Comparison of ENCODE assay signal across 14 cellular contexts in the genomic region with DNA sequence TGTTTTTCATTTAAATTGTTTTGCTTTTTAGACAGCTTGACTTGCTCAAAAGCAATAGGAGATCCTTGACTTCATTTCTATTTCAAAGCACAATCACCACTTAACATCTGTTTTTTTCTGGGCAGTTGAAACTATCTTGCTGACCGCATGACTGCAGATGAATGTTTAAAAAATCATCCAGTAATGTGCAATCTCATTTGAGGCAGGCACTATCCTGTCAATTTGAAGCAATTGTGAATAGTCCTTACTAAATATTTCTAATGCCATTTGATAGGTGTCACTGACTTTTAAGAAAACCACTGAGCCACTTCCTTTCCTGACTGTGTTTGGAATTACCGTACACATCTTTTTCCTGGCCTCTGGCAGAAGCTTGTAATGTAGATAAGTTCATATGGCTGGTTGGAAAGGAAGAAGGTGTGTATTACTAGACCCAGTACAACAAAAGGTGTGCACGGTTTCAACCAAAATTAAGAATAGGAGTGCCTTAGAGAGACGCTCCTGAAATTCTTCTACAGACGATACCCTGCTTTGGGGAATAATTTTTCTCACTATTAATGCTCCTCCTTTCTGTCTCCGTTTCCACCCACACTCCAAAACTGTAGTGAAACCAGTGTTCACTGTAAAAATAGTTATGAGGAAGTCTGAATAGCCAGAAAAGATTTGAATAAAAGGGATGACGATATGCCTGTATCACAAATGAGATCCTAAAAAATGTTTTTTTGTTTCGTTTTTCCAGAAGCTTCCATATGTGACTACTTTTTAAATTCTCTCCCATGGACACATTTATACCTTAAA.
DNase-seq lines count a peak whose midpoint lies in the region; ATAC-seq, FAIRE-seq and TF ChIP-seq lines count a peak whose summit lies in the region.
"Had no signal": no experiment of that assay in that cellular context is flagged by ENCODE, and none has a peak within 500 bp of the region (broad histone marks: within the 10 kb centered on the region; RNA-seq: fewer than 3 reads in every experiment).

No MANE protein-coding gene starts in this region.

- BruUV-seq in GM12878 (replicated peaks; lab: Mats Ljungman, UMichigan), result no TSS peak

- TF ChIP-seq CTCF in GM12878 (IDR thresholded peaks at IDR 0.05 in 2 of 3, conservative IDR thresholded peaks at IDR 0.05 in 1 of 3; ENCODE audit: control insufficient read depth in 2 of 3, extremely low read depth in 1 of 3, insufficient read depth in 1 of 3, low read depth in 3 of 3, low read length in 3 of 3), result no peak
- no peak for TF ChIP-seq CTCF in left lung (IDR thresholded peaks at IDR 0.05)
- TF ChIP-seq CTCF in omental fat pad (IDR thresholded peaks at IDR 0.05), result no peak
- no peak for TF ChIP-seq CTCF in lower lobe of right lung (IDR thresholded peaks at IDR 0.05)

- peak; percentile 61 for FAIRE-seq in GM12878 (lab: Jason Lieb, UNC)
- FAIRE-seq: GM18507 had no signal

- ATAC-seq in GM12878 (no peak), left lung (peak; percentile 32), omental fat pad (ENCODE audit: low FRiP score) (no peak), lower lobe of right lung (no peak)
- ATAC-seq: upper lobe of right lung had no signal

- WGBS in GM12878 (ENCODE audit: insufficient coverage, insufficient replicate concordance, low lambda C conversion rate, missing lambda C conversion rate), result 3% methylated on average over 8 of the region's 8 CpGs

- in situ Hi-C loops in GM12878 (cut with MboI), result no loop called here

- H3K27me3 ChIP-seq in GM12878 (replicated peaks in 1 of 2; ENCODE audit: control insufficient read depth in 2 of 2, insufficient read depth in 2 of 2, low read length in 1 of 2), result no peaks in the 10 kb centered on the region
- H3K27me3 ChIP-seq in left lung, result no peaks in the 10 kb centered on the region
- no peaks in the 10 kb centered on the region for H3K27me3 ChIP-seq in lower lobe of right lung (ENCODE audit: low read depth)
- H3K27me3 ChIP-seq: upper lobe of right lung had no signal

- intact Hi-C loops in GM12878 (cut with micrococcal nuclease; ENCODE audit: unreplicated experiment), result no loop called here
- intact Hi-C loops in left lung (cut with DNase I), result no loop called here
- intact Hi-C loops in lower lobe of right lung (cut with DNase I), result no loop called here

- no peaks in the 10 kb centered on the region for H3K9me3 ChIP-seq in GM12878 (replicated peaks; ENCODE audit: control insufficient read depth, insufficient read depth, low read length)
- no peaks in the 10 kb centered on the region for H3K9me3 ChIP-seq in left lung
- H3K9me3 ChIP-seq in lower lobe of right lung, result no peaks in the 10 kb centered on the region
- H3K9me3 ChIP-seq: left ventricle myocardium inferior, upper lobe of right lung had no signal

- H2AFZ ChIP-seq in GM12878 (ENCODE audit: control insufficient read depth, low read depth, low read length), result no peak overlapping the region

- no peak for TF ChIP-seq POLR2A in GM12878 (IDR thresholded peaks at IDR 0.05; ENCODE audit: low read depth, low read length)

- RAD21 ChIA-PET in GM12878 (lab: Charles Lee; ENCODE audit: unreplicated experiment), result no interaction called here

- TF ChIP-seq EP300 in GM12878 (IDR thresholded peaks at IDR 0.05; ENCODE audit: borderline replicate concordance in 1 of 2, control insufficient read depth in 1 of 2, low read depth in 2 of 2, low read length in 2 of 2), result no peak

- SMC1A ChIA-PET in GM12878 (lab: Charles Lee; ENCODE audit: uncharacterized antibody, unreplicated experiment), result no interaction called here

- H3K4me2 ChIP-seq in GM12878 (ENCODE audit: control insufficient read depth, insufficient read depth), result peak overlapping the region; percentile 17; the same call in 1 of the 2 replicates

- POLR2A ChIA-PET in GM12878 (lab: Charles Lee), result no interaction called here

- TF ChIP-seq RAD21 in GM12878 (IDR thresholded peaks at IDR 0.05; ENCODE audit: insufficient read depth, low read depth, low read length), result no peak

- H3K4me1 ChIP-seq in GM12878 (ENCODE audit: control insufficient read depth, insufficient read depth, low read length), result no peaks in the 10 kb centered on the region
- peaks cover 0 to 5% of the 10 kb centered on the region in 2 donors for H3K4me1 ChIP-seq in left lung
- no peaks in the 10 kb centered on the region for H3K4me1 ChIP-seq in lower lobe of right lung
- H3K4me1 ChIP-seq: left ventricle myocardium inferior, upper lobe of right lung had no signal

- peak; percentile 17 for DNase-seq in Daoy (ENCODE audit: low read depth)
- DNase-seq in LHCN-M2 (ENCODE audit: low read depth), result peak; percentile 93
- no peak for DNase-seq in GM12878 (ENCODE audit: low read depth, low spot score)
- DNase-seq in left lung, result no peak
- no peak for DNase-seq in NCI-H146 (lab: John Stamatoyannopoulos, UW)
- no peak for DNase-seq in omental fat pad (ENCODE audit: low spot score)
- no peak for DNase-seq in superior temporal gyrus (ENCODE audit: extremely low spot score)
- no peak for DNase-seq in lower lobe of right lung
- DNase-seq: activated CD8-positive, alpha-beta memory T cell treated with anti-CD3 and anti-CD28 coated beads for 24 hours; CD8-positive, alpha-beta memory T cell; left ventricle myocardium inferior; upper lobe of right lung had no signal

- no peaks in the 10 kb centered on the region for H3K79me2 ChIP-seq in GM12878 (ENCODE audit: control insufficient read depth, insufficient read depth, low read length)

- H3K4me3 ChIP-seq in GM12878 (no peak overlapping the region), left lung (no peak overlapping the region), lower lobe of right lung (no peak overlapping the region)
- H3K4me3 ChIP-seq: left ventricle myocardium inferior, SK-N-MC, upper lobe of right lung had no signal

- H4K20me1 ChIP-seq in GM12878 (ENCODE audit: control insufficient read depth, insufficient read depth), result no peaks in the 10 kb centered on the region

- no peak overlapping the region for H3K9ac ChIP-seq in GM12878 (ENCODE audit: control insufficient read depth, insufficient read depth, low read length)

- CTCF ChIA-PET in GM12878 (lab: Yijun Ruan, JAX), result no interaction called here

- no peak overlapping the region for H3K27ac ChIP-seq in GM12878 (ENCODE audit: control insufficient read depth, insufficient read depth)
- peak overlapping the region in 1 of 2 donors; percentile 16 for H3K27ac ChIP-seq in left lung
- no peak overlapping the region for H3K27ac ChIP-seq in lower lobe of right lung
- H3K27ac ChIP-seq: left ventricle myocardium inferior, SK-N-MC, upper lobe of right lung had no signal

- no peaks in the 10 kb centered on the region for H3K36me3 ChIP-seq in GM12878 (ENCODE audit: control insufficient read depth in 2 of 2, insufficient read depth in 2 of 2, low read length in 1 of 2)
- H3K36me3 ChIP-seq in left lung, result no peaks in the 10 kb centered on the region
- no peaks in the 10 kb centered on the region for H3K36me3 ChIP-seq in lower lobe of right lung
- H3K36me3 ChIP-seq: left ventricle myocardium inferior, upper lobe of right lung had no signal

TF ChIP-seq in GM12878, 131 proteins besides CTCF, POLR2A, EP300 and RAD21:
- TF ChIP-seq SPI1 (IDR thresholded peaks at IDR 0.05; ENCODE audit: borderline replicate concordance, insufficient read depth, low read depth, low read length) (peak; percentile 9; the same call in 1 of the 2 replicates), MEF2B (IDR thresholded peaks at IDR 0.05; ENCODE audit: partially characterized antibody, poor library complexity, severe bottlenecking) (no peak), BHLHE40 (IDR thresholded peaks at IDR 0.05; ENCODE audit: borderline replicate concordance in 1 of 2, low read depth in 2 of 2, low read length in 1 of 2) (no peak), GABPA (IDR thresholded peaks at IDR 0.05; ENCODE audit: low read depth) (no peak)
- TF ChIP-seq, protein P1, sequence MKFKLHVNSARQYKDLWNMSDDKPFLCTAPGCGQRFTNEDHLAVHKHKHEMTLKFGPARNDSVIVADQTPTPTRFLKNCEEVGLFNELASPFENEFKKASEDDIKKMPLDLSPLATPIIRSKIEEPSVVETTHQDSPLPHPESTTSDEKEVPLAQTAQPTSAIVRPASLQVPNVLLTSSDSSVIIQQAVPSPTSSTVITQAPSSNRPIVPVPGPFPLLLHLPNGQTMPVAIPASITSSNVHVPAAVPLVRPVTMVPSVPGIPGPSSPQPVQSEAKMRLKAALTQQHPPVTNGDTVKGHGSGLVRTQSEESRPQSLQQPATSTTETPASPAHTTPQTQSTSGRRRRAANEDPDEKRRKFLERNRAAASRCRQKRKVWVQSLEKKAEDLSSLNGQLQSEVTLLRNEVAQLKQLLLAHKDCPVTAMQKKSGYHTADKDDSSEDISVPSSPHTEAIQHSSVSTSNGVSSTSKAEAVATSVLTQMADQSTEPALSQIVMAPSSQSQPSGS (IDR thresholded peaks at IDR 0.05; ENCODE audit: low read length), result 0 out of 2 replicates have a peak, but pooled peaks have one; percentile 4

Comparison
In these comparisons a context has a peak if more than half of its experiments do, and no peak if none do; other contexts are left out.
1. DNase-seq: peak in Daoy (single experiment) and LHCN-M2 (single experiment); none in GM12878 (single experiment), left lung (0 of 2), NCI-H146 (single experiment), omental fat pad (single experiment), superior temporal gyrus (single experiment) and lower lobe of right lung (single experiment).